ENCODE assay signal across 8 cellular contexts in genomic region chr12:121580959-121581680, GRCh38. TPM values are rescaled to one million over a fixed set of nuclear protein-coding genes. Genes with fewer than 3 reads are reported as not detected.
DNase-seq lines count a peak whose midpoint lies in the region; ATAC-seq and TF ChIP-seq lines count a peak whose summit lies in the region.

Gene KDM2B (minus strand): TSS chr12:121581023. CDS start chr12:121580911, 112 bp downstream.

- H2AFZ ChIP-seq in osteoblast (ENCODE audit: low read length): peak within 1 kb of the TSS; percentile 89

- H3K27me3 ChIP-seq in adrenal gland: no peaks in the 10 kb centered on the region
- H3K27me3 ChIP-seq in cardiac muscle cell: no peaks in the 10 kb centered on the region
- no peaks in the 10 kb centered on the region for H3K27me3 ChIP-seq in osteoblast (ENCODE audit: insufficient read depth, low read length)

- H3K4me3 ChIP-seq in GM12864 (ENCODE audit: low read depth, low read length) (peak within 1 kb of the TSS; percentile 59), adrenal gland (peak within 1 kb of the TSS in 3 of 4 donors; percentile 68 to 95 (median 84)), cardiac muscle cell (peak within 1 kb of the TSS; percentile 48), osteoblast (ENCODE audit: insufficient read depth, low read length) (peak within 1 kb of the TSS; percentile 76)

- intact Hi-C loops in adrenal gland (cut with DNase I): no loop called here

- 36 to 45% (median 41%) methylated on average over 20 to 23 of the region's 23 CpGs for WGBS in adrenal gland, 4 donors

- TF ChIP-seq CTCF in GM12864 (IDR thresholded peaks at IDR 0.05; ENCODE audit: low read depth, low read length, missing control alignments): no peak
- no peak for TF ChIP-seq CTCF in adrenal gland (IDR thresholded peaks at IDR 0.05)
- TF ChIP-seq CTCF in cardiac muscle cell (IDR thresholded peaks at IDR 0.05; ENCODE audit: low read depth, low read length): no peak
- no peak for TF ChIP-seq CTCF in osteoblast (IDR thresholded peaks at IDR 0.05; ENCODE audit: extremely low read depth, low read depth, low read length)

- H3K4me2 ChIP-seq in osteoblast (ENCODE audit: insufficient read depth, low read length): peak within 1 kb of the TSS; percentile 96

- H3K27ac ChIP-seq in adrenal gland (peak within 1 kb of the TSS in 4 of 5 donors; percentile 52 to 95 (median 81)), cardiac muscle cell (peak within 1 kb of the TSS; percentile 96), osteoblast (ENCODE audit: low read depth, low read length) (peak within 1 kb of the TSS; percentile 84)

- TF ChIP-seq POLR2A in adrenal gland (IDR thresholded peaks at IDR 0.05): peak in 1 of 2 donors; percentile 20

- ATAC-seq in GM18907 (IDR thresholded peaks at IDR 0.05; ENCODE audit: unreplicated experiment): no peak

- H3K9me3 ChIP-seq in adrenal gland (replicated peaks in 1 of 3) (no peaks in the 10 kb centered on the region), cardiac muscle cell (ENCODE audit: low read depth) (no peaks in the 10 kb centered on the region), osteoblast (ENCODE audit: low read depth, low read length) (no peaks in the 10 kb centered on the region)

- H3K79me2 ChIP-seq in osteoblast (ENCODE audit: insufficient read depth, low read length): peaks cover 4% of the 10 kb centered on the region

- no peak for DNase-seq in GM12864 (ENCODE audit: low read depth)
- DNase-seq in NCI-H774 (lab: John Stamatoyannopoulos, UW): peak; percentile 53
- DNase-seq in adrenal gland: peak; percentile 37 to 68 (median 52)
- DNase-seq in cardiac muscle cell (ENCODE audit: low read depth in 1 of 2, low spot score in 1 of 2): peak; percentile 68 to 78
- DNase-seq in osteoblast (ENCODE audit: insufficient read length, low spot score, missing footprints): peak; percentile 82
- no peak for DNase-seq in GM19238 (ENCODE audit: insufficient read length, low spot score)
- no peak for DNase-seq in NCI-H1694 (lab: John Stamatoyannopoulos, UW)

- H3K36me3 ChIP-seq in adrenal gland (replicated peaks in 1 of 2) (no peaks in the 10 kb centered on the region), cardiac muscle cell (no peaks in the 10 kb centered on the region), osteoblast (ENCODE audit: insufficient read depth, low read length) (no peaks in the 10 kb centered on the region)

- no peaks in the 10 kb centered on the region for H4K20me1 ChIP-seq in osteoblast (ENCODE audit: insufficient read depth, low read length)

- H3K4me1 ChIP-seq in adrenal gland (replicated peaks in 1 of 2) (peaks cover 25 to 54% of the 10 kb centered on the region in 2 donors), cardiac muscle cell (ENCODE audit: low read depth) (peaks cover 48% of the 10 kb centered on the region), osteoblast (ENCODE audit: insufficient read depth, low read length) (peaks cover 50% of the 10 kb centered on the region)

RNA-seq across cellular contexts. Expression of gene KDM2B, which starts in this region (rescaled TPM):
- total RNA-seq in adrenal gland (10 to 100 TPM in 7 of 8 donors, 1 to 10 TPM in 1; 9.1 to 40.6 (median 18.0) TPM), cardiac muscle cell (70.5 and 82.1 TPM in 2 replicates), osteoblast (29.8 and 32.6 TPM in 2 replicates)
- polyA plus RNA-seq in adrenal gland (10 to 100 TPM in 2 of 3 donors, 1 to 10 TPM in 1; 5.0 to 19.7 (median 10.2) TPM), cardiac muscle cell (30.8 and 35.8 TPM in 2 replicates)

Comparison
In these comparisons a context has a peak if more than half of its experiments do, and no peak if none do; other contexts are left out.
1. DNase-seq: peak in NCI-H774 (single experiment), adrenal gland (7 of 7), cardiac muscle cell (2 of 2) and osteoblast (single experiment); none in GM12864 (single experiment), GM19238 (single experiment) and NCI-H1694 (single experiment).
2. Peak in every context shown above with its lines, with median percentiles within 50 percentile points of each other: H3K4me3 ChIP-seq and H3K27ac ChIP-seq.